In genomic region chr16:89489040-89489721, GRCh38 we compare ENCODE assay signal across 1 cellular context.
TF ChIP-seq lines count a peak whose summit lies in the region.

No MANE protein-coding gene starts in this region.

TF ChIP-seq in HepG2, 621 proteins besides CTCF, POLR2A, EP300 and RAD21 (continued from another document and continues in another):
- TF ChIP-seq, protein P1, sequence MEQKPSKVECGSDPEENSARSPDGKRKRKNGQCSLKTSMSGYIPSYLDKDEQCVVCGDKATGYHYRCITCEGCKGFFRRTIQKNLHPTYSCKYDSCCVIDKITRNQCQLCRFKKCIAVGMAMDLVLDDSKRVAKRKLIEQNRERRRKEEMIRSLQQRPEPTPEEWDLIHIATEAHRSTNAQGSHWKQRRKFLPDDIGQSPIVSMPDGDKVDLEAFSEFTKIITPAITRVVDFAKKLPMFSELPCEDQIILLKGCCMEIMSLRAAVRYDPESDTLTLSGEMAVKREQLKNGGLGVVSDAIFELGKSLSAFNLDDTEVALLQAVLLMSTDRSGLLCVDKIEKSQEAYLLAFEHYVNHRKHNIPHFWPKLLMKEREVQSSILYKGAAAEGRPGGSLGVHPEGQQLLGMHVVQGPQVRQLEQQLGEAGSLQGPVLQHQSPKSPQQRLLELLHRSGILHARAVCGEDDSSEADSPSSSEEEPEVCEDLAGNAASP (CRISPR knock-in tag; IDR thresholded peaks at IDR 0.05; ENCODE audit: borderline replicate concordance), result no peak
- TF ChIP-seq FOXK1 (CRISPR knock-in tag; IDR thresholded peaks at IDR 0.05; ENCODE audit: borderline replicate concordance, low read depth), result peak; percentile 65; the same call in 1 of the 2 replicates
- TF ChIP-seq FOXP1 (IDR thresholded peaks at IDR 0.05), result 0 out of 2 replicates have a peak, but pooled peaks have one; percentile 22
- no peak for TF ChIP-seq FOXP1 (CRISPR knock-in tag; IDR thresholded peaks at IDR 0.05)
- TF ChIP-seq, protein P2, sequence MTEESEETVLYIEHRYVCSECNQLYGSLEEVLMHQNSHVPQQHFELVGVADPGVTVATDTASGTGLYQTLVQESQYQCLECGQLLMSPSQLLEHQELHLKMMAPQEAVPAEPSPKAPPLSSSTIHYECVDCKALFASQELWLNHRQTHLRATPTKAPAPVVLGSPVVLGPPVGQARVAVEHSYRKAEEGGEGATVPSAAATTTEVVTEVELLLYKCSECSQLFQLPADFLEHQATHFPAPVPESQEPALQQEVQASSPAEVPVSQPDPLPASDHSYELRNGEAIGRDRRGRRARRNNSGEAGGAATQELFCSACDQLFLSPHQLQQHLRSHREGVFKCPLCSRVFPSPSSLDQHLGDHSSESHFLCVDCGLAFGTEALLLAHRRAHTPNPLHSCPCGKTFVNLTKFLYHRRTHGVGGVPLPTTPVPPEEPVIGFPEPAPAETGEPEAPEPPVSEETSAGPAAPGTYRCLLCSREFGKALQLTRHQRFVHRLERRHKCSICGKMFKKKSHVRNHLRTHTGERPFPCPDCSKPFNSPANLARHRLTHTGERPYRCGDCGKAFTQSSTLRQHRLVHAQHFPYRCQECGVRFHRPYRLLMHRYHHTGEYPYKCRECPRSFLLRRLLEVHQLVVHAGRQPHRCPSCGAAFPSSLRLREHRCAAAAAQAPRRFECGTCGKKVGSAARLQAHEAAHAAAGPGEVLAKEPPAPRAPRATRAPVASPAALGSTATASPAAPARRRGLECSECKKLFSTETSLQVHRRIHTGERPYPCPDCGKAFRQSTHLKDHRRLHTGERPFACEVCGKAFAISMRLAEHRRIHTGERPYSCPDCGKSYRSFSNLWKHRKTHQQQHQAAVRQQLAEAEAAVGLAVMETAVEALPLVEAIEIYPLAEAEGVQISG (CRISPR knock-in tag; IDR thresholded peaks at IDR 0.05), result peak; percentile 46; the same call in 1 of the 2 replicates
- TF ChIP-seq GATAD2A (CRISPR knock-in tag; IDR thresholded peaks at IDR 0.05), result peak; percentile 46
- no peak for TF ChIP-seq SOX6 (IDR thresholded peaks at IDR 0.05)
- peak; percentile 64 for TF ChIP-seq SOX6 (CRISPR knock-in tag; IDR thresholded peaks at IDR 0.05)
- no peak for TF ChIP-seq ZNF841 (CRISPR knock-in tag; IDR thresholded peaks at IDR 0.05; ENCODE audit: borderline replicate concordance)
- TF ChIP-seq, protein P3, sequence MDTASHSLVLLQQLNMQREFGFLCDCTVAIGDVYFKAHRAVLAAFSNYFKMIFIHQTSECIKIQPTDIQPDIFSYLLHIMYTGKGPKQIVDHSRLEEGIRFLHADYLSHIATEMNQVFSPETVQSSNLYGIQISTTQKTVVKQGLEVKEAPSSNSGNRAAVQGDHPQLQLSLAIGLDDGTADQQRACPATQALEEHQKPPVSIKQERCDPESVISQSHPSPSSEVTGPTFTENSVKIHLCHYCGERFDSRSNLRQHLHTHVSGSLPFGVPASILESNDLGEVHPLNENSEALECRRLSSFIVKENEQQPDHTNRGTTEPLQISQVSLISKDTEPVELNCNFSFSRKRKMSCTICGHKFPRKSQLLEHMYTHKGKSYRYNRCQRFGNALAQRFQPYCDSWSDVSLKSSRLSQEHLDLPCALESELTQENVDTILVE (CRISPR knock-in tag; IDR thresholded peaks at IDR 0.05), result peak; percentile 59; the same call in 1 of the 2 replicates
- no peak for TF ChIP-seq ZNF777 (CRISPR knock-in tag; IDR thresholded peaks at IDR 0.05)
- TF ChIP-seq MAZ (IDR thresholded peaks at IDR 0.05; ENCODE audit: borderline replicate concordance, low read depth, low read length), result peak; percentile 62; the same call in 1 of the 2 replicates
- TF ChIP-seq MAZ (CRISPR knock-in tag; IDR thresholded peaks at IDR 0.05; ENCODE audit: low read depth), result 0 out of 2 replicates have a peak, but pooled peaks have one; percentile 29
- TF ChIP-seq SIN3A (IDR thresholded peaks at IDR 0.05; ENCODE audit: borderline replicate concordance, low read depth, low read length), result peak; percentile 49; the same call in 1 of the 2 replicates
- TF ChIP-seq REPIN1 (CRISPR knock-in tag; IDR thresholded peaks at IDR 0.05; ENCODE audit: borderline replicate concordance, low read depth), result peak; percentile 50; the same call in 1 of the 2 replicates
- peak; percentile 52; the same call in 1 of the 2 replicates for TF ChIP-seq IRF2 (CRISPR knock-in tag; IDR thresholded peaks at IDR 0.05)
- TF ChIP-seq ZBTB7B (CRISPR knock-in tag; IDR thresholded peaks at IDR 0.05), result peak; percentile 62
- no peak for TF ChIP-seq ZNF629 (CRISPR knock-in tag; conservative IDR thresholded peaks at IDR 0.05)
- no peak for TF ChIP-seq RFXAP (CRISPR knock-in tag; IDR thresholded peaks at IDR 0.05; ENCODE audit: borderline replicate concordance)
- peak; percentile 31; the same call in 1 of the 2 replicates for TF ChIP-seq CBFB (CRISPR knock-in tag; IDR thresholded peaks at IDR 0.05)
- TF ChIP-seq HNRNPK (IDR thresholded peaks at IDR 0.05; ENCODE audit: low read depth, low read length, poor library complexity, severe bottlenecking), result peak; percentile 93
- TF ChIP-seq, protein P4, sequence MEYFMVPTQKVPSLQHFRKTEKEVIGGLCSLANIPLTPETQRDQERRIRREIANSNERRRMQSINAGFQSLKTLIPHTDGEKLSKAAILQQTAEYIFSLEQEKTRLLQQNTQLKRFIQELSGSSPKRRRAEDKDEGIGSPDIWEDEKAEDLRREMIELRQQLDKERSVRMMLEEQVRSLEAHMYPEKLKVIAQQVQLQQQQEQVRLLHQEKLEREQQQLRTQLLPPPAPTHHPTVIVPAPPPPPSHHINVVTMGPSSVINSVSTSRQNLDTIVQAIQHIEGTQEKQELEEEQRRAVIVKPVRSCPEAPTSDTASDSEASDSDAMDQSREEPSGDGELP (IDR thresholded peaks at IDR 0.05; ENCODE audit: borderline replicate concordance, low read depth), result no peak
- 0 out of 2 replicates have a peak, but pooled peaks have one; percentile 25 for TF ChIP-seq POLR2G (IDR thresholded peaks at IDR 0.05; ENCODE audit: low read depth, low read length)
- peak; percentile 76 for TF ChIP-seq THAP11 (CRISPR knock-in tag; IDR thresholded peaks at IDR 0.05)
- no peak for TF ChIP-seq ZBTB3 (CRISPR knock-in tag; IDR thresholded peaks at IDR 0.05; ENCODE audit: borderline replicate concordance, low read depth)
- 0 out of 2 replicates have a peak, but pooled peaks have one; percentile 48 for TF ChIP-seq KAT7 (CRISPR knock-in tag; IDR thresholded peaks at IDR 0.05; ENCODE audit: borderline replicate concordance)
- TF ChIP-seq, protein P5, sequence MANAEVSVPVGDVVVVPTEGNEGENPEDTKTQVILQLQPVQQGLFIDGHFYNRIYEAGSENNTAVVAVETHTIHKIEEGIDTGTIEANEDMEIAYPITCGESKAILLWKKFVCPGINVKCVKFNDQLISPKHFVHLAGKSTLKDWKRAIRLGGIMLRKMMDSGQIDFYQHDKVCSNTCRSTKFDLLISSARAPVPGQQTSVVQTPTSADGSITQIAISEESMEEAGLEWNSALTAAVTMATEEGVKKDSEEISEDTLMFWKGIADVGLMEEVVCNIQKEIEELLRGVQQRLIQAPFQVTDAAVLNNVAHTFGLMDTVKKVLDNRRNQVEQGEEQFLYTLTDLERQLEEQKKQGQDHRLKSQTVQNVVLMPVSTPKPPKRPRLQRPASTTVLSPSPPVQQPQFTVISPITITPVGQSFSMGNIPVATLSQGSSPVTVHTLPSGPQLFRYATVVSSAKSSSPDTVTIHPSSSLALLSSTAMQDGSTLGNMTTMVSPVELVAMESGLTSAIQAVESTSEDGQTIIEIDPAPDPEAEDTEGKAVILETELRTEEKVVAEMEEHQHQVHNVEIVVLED (CRISPR knock-in tag; IDR thresholded peaks at IDR 0.05; ENCODE audit: borderline replicate concordance), result peak; percentile 22; the same call in 1 of the 2 replicates
- TF ChIP-seq, protein P6, sequence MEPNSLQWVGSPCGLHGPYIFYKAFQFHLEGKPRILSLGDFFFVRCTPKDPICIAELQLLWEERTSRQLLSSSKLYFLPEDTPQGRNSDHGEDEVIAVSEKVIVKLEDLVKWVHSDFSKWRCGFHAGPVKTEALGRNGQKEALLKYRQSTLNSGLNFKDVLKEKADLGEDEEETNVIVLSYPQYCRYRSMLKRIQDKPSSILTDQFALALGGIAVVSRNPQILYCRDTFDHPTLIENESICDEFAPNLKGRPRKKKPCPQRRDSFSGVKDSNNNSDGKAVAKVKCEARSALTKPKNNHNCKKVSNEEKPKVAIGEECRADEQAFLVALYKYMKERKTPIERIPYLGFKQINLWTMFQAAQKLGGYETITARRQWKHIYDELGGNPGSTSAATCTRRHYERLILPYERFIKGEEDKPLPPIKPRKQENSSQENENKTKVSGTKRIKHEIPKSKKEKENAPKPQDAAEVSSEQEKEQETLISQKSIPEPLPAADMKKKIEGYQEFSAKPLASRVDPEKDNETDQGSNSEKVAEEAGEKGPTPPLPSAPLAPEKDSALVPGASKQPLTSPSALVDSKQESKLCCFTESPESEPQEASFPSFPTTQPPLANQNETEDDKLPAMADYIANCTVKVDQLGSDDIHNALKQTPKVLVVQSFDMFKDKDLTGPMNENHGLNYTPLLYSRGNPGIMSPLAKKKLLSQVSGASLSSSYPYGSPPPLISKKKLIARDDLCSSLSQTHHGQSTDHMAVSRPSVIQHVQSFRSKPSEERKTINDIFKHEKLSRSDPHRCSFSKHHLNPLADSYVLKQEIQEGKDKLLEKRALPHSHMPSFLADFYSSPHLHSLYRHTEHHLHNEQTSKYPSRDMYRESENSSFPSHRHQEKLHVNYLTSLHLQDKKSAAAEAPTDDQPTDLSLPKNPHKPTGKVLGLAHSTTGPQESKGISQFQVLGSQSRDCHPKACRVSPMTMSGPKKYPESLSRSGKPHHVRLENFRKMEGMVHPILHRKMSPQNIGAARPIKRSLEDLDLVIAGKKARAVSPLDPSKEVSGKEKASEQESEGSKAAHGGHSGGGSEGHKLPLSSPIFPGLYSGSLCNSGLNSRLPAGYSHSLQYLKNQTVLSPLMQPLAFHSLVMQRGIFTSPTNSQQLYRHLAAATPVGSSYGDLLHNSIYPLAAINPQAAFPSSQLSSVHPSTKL (CRISPR knock-in tag; IDR thresholded peaks at IDR 0.05), result peak; percentile 25
- no peak for TF ChIP-seq FOXC1 (CRISPR knock-in tag; IDR thresholded peaks at IDR 0.05; ENCODE audit: borderline replicate concordance)
- peak; percentile 39; the same call in 1 of the 2 replicates for TF ChIP-seq RXRA (CRISPR knock-in tag; IDR thresholded peaks at IDR 0.05)
- peak; percentile 67; the same call in 1 of the 2 replicates for TF ChIP-seq MNT (IDR thresholded peaks at IDR 0.05)
- peak; percentile 49 for TF ChIP-seq AGO1 (IDR thresholded peaks at IDR 0.05; ENCODE audit: low read depth, low read length, poor library complexity, severe bottlenecking)
- peak; percentile 29; the same call in 1 of the 2 replicates for TF ChIP-seq SOX5 (CRISPR knock-in tag; IDR thresholded peaks at IDR 0.05; ENCODE audit: borderline replicate concordance)
- peak; percentile 50 for TF ChIP-seq NR2F6 (IDR thresholded peaks at IDR 0.05)
- TF ChIP-seq NR2F6 (CRISPR knock-in tag; IDR thresholded peaks at IDR 0.05), result peak; percentile 73
- TF ChIP-seq ZNF580 (CRISPR knock-in tag; IDR thresholded peaks at IDR 0.05; ENCODE audit: borderline replicate concordance, low read depth), result peak; percentile 67; the same call in 1 of the 2 replicates
- TF ChIP-seq, protein P7, sequence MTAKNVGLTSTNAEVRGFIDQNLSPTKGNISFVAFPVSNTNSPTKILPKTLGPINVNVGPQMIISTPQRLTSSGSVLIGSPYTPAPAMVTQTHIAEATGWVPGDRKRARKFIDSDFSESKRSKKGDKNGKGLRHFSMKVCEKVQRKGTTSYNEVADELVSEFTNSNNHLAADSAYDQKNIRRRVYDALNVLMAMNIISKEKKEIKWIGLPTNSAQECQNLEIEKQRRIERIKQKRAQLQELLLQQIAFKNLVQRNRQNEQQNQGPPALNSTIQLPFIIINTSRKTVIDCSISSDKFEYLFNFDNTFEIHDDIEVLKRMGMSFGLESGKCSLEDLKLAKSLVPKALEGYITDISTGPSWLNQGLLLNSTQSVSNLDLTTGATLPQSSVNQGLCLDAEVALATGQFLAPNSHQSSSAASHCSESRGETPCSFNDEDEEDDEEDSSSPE (CRISPR knock-in tag; IDR thresholded peaks at IDR 0.05), result peak; percentile 48; the same call in 1 of the 2 replicates
- 0 out of 2 replicates have a peak, but pooled peaks have one; percentile 26 for TF ChIP-seq ZNF704 (CRISPR knock-in tag; IDR thresholded peaks at IDR 0.05; ENCODE audit: borderline replicate concordance)
- no peak for TF ChIP-seq TRIM24 (CRISPR knock-in tag; IDR thresholded peaks at IDR 0.05)
- peak; percentile 39; the same call in 1 of the 2 replicates for TF ChIP-seq KDM2A (CRISPR knock-in tag; IDR thresholded peaks at IDR 0.05; ENCODE audit: borderline replicate concordance, low read depth)
- TF ChIP-seq KDM4B (CRISPR knock-in tag; IDR thresholded peaks at IDR 0.05), result no peak
- 0 out of 2 replicates have a peak, but pooled peaks have one; percentile 23 for TF ChIP-seq BCL6 (CRISPR knock-in tag; IDR thresholded peaks at IDR 0.05)
- TF ChIP-seq SMAD3 (CRISPR knock-in tag; IDR thresholded peaks at IDR 0.05), result no peak
- no peak for TF ChIP-seq ZNF546 (CRISPR knock-in tag; conservative IDR thresholded peaks at IDR 0.05)
